12 cellular contexts compared by ENCODE assay signal in genomic region chr12:122866950-122867607, GRCh38. TPM values are rescaled to one million over a fixed set of nuclear protein-coding genes. Genes with fewer than 3 reads are reported as not detected.
A peak's percentile ranks its signal among the peaks of the same experiment; 100 is the strongest.
DNase-seq lines count a peak whose midpoint lies in the region; ATAC-seq and TF ChIP-seq lines count a peak whose summit lies in the region.
"Had no signal": no experiment of that assay in that cellular context is flagged by ENCODE, and none has a peak within 500 bp of the region (broad histone marks: within the 10 kb centered on the region; RNA-seq: fewer than 3 reads in every experiment).

No MANE protein-coding gene starts in this region.

- ATAC-seq in right cardiac atrium: no peak
- peak; percentile 43 to 87 (median 80) for ATAC-seq in psoas muscle
- ATAC-seq in HG03097 (IDR thresholded peaks at IDR 0.05; ENCODE audit: low FRiP score, unreplicated experiment): no peak

- H3K4me3 ChIP-seq in right cardiac atrium (ENCODE audit: low read length): no peak overlapping the region
- no peak overlapping the region for H3K4me3 ChIP-seq in psoas muscle
- no peak overlapping the region for H3K4me3 ChIP-seq in smooth muscle cell

- H3K9me3 Mint-ChIP-seq in CD14-positive monocyte: peaks cover 0 to 2% (median 0%) of the 10 kb centered on the region in 7 donors
- H3K9me3 Mint-ChIP-seq: activated naive CD4-positive, alpha-beta T cell treated with anti-CD3 and anti-CD28 coated beads for 36 hours had no signal

- H3K9me3 ChIP-seq in right cardiac atrium (ENCODE audit: control insufficient read depth, low read length): no peaks in the 10 kb centered on the region
- no peaks in the 10 kb centered on the region for H3K9me3 ChIP-seq in psoas muscle
- no peaks in the 10 kb centered on the region for H3K9me3 ChIP-seq in smooth muscle cell (replicated peaks; ENCODE audit: low read depth)

- H3K27ac ChIP-seq in angular gyrus (ENCODE audit: low read depth, low read length): peak overlapping the region; percentile 26
- peak overlapping the region; percentile 57 for H3K27ac ChIP-seq in right cardiac atrium (ENCODE audit: low read length)
- H3K27ac ChIP-seq in psoas muscle: peak overlapping the region; percentile 78
- H3K27ac ChIP-seq in smooth muscle cell (ENCODE audit: low read depth): no peak overlapping the region

- H3K36me3 ChIP-seq in psoas muscle (ENCODE audit: insufficient read depth in 1 of 2, low read depth in 1 of 2) (peaks cover 0 to 27% of the 10 kb centered on the region in 2 donors), smooth muscle cell (ENCODE audit: low read depth) (peaks cover 6% of the 10 kb centered on the region)

- 85% methylated on average over 36 of the region's 36 CpGs for WGBS in right cardiac atrium
- 56 to 77% (median 65%) methylated on average over 26 to 36 of the region's 36 CpGs for WGBS in psoas muscle, 3 donors
- 97% methylated on average over 35 of the region's 36 CpGs for WGBS in smooth muscle cell (ENCODE audit: low lambda C conversion rate)

- peak overlapping the region in 1 of 7 donors; percentile 59 for H3K27ac Mint-ChIP-seq in CD14-positive monocyte
- H3K27ac Mint-ChIP-seq: activated naive CD4-positive, alpha-beta T cell treated with anti-CD3 and anti-CD28 coated beads for 36 hours had no signal

- peaks cover 6% of the 10 kb centered on the region for H3K4me1 ChIP-seq in right cardiac atrium (ENCODE audit: control insufficient read depth, insufficient read depth, low read length)
- peaks cover 45% of the 10 kb centered on the region for H3K4me1 ChIP-seq in psoas muscle
- H3K4me1 ChIP-seq in smooth muscle cell (ENCODE audit: low read depth): peaks cover 17% of the 10 kb centered on the region

- peaks cover 22% of the 10 kb centered on the region for H3K79me2 ChIP-seq in smooth muscle cell (ENCODE audit: low read depth)

- peaks cover 61% of the 10 kb centered on the region for H4K20me1 ChIP-seq in smooth muscle cell (ENCODE audit: low read depth)

- H3K36me3 Mint-ChIP-seq in CD14-positive monocyte: peaks cover 62 to 76% of the 10 kb centered on the region in 2 donors

- TF ChIP-seq CTCF in CD14-positive monocyte (IDR thresholded peaks at IDR 0.05) (no peak), psoas muscle (IDR thresholded peaks at IDR 0.05) (no peak), smooth muscle cell (IDR thresholded peaks at IDR 0.05; ENCODE audit: borderline replicate concordance, insufficient read depth, poor library complexity, severe bottlenecking) (no peak)

- no peaks in the 10 kb centered on the region for H3K27me3 ChIP-seq in right cardiac atrium (ENCODE audit: control insufficient read depth, insufficient read depth)
- H3K27me3 ChIP-seq in psoas muscle (ENCODE audit: insufficient read depth in 3 of 3, low read length in 2 of 3): no peaks in the 10 kb centered on the region
- H3K27me3 ChIP-seq in smooth muscle cell (ENCODE audit: low read depth): no peaks in the 10 kb centered on the region

- peak; percentile 26 for DNase-seq in CD14-positive monocyte (ENCODE audit: low spot score)
- DNase-seq in right cardiac atrium: peak in 2 of 3 donors; percentile 57 to 63
- peak in 1 of 2 donors; percentile 74 for DNase-seq in psoas muscle
- no peak for DNase-seq in smooth muscle cell (lab: John Stamatoyannopoulos, UW; ENCODE audit: unreplicated experiment)
- DNase-seq in MV-4-11 (lab: John Stamatoyannopoulos, UW): no peak
- no peak for DNase-seq in CD1c-positive myeloid dendritic cell (ENCODE audit: extremely low spot score)
- DNase-seq: activated CD4-positive, alpha-beta T cell treated with anti-CD3 and anti-CD28 coated beads, Interleukin-2, amount 50 U/mL, for 48 hours; activated naive CD4-positive, alpha-beta T cell treated with anti-CD3 and anti-CD28 coated beads for 36 hours; NCI-H2107; retina had no signal

- H3K27me3 Mint-ChIP-seq in CD14-positive monocyte (ENCODE audit: low read depth in 3 of 3): peaks cover 0 to 2% (median 2%) of the 10 kb centered on the region in 3 donors

- H2AFZ ChIP-seq in smooth muscle cell (ENCODE audit: low read depth): no peak overlapping the region

- H3K9ac ChIP-seq in smooth muscle cell (ENCODE audit: low read depth): no peak overlapping the region

- H3K4me2 ChIP-seq in smooth muscle cell: no peak overlapping the region

- intact Hi-C loops in CD14-positive monocyte (cut with micrococcal nuclease) (no loop called here), right cardiac atrium (cut with DNase I) (loop anchor here in 1 of 4 donors (10.0 kb wide), 1 partner anchor 368 kb away; the partner anchor contains the start of genes MPHOSPH9 and MTRFR), psoas muscle (cut with DNase I) (no loop called here)

- H3K4me3 Mint-ChIP-seq in CD14-positive monocyte: no peak overlapping the region
- H3K4me3 Mint-ChIP-seq: activated naive CD4-positive, alpha-beta T cell treated with anti-CD3 and anti-CD28 coated beads for 36 hours had no signal

- H3K4me1 Mint-ChIP-seq in CD14-positive monocyte: peaks cover 25% of the 10 kb centered on the region

- H3F3A ChIP-seq in smooth muscle cell (ENCODE audit: low read depth): no peaks in the 10 kb centered on the region

RNA-seq across cellular contexts. Expression of gene VPS37B, which starts 28.8 kb away (rescaled TPM):
- polyA plus RNA-seq in CD14-positive monocyte (10 to 100 TPM; 12.3 to 16.4 TPM), right cardiac atrium (21.1 TPM), psoas muscle (1 to 10 TPM; 3.2 to 7.7 (median 5.9) TPM), smooth muscle cell (25.3 and 37.9 TPM in 2 replicates)
- total RNA-seq in right cardiac atrium (10 to 100 TPM; 17.9 to 22.2 (median 18.9) TPM), psoas muscle (10 to 100 TPM in 2 of 4 donors, 1 to 10 TPM in 2; 8.9 to 11.1 (median 9.9) TPM), smooth muscle cell (14.8 and 20.4 TPM in 2 replicates)

RNA-seq across cellular contexts. Expression of gene HIP1R, which starts 31.8 kb away (rescaled TPM):
- polyA plus RNA-seq in CD14-positive monocyte (under 1 TPM in 1 of 2 donors, not detected in 1; 0.09 TPM), right cardiac atrium (34.9 TPM), psoas muscle (10 to 100 TPM in 1 of 3 donors, 1 to 10 TPM in 2; 4.5 to 17.6 (median 8.0) TPM), smooth muscle cell (6.0 and 13.7 TPM in 2 replicates)
- total RNA-seq in right cardiac atrium (10 to 100 TPM; 25.0 to 48.7 (median 34.2) TPM), psoas muscle (10 to 100 TPM in 2 of 4 donors, 1 to 10 TPM in 2; 6.2 to 13.4 (median 9.7) TPM), smooth muscle cell (7.4 and 27.8 TPM in 2 replicates)

Comparison
In these comparisons a context has a peak if more than half of its experiments do, and no peak if none do; other contexts are left out.
1. DNase-seq: peak in CD14-positive monocyte (single experiment) and right cardiac atrium (2 of 3); none in smooth muscle cell (single experiment), MV-4-11 (single experiment) and CD1c-positive myeloid dendritic cell (single experiment).
2. ATAC-seq: peak in psoas muscle (4 of 4); none in right cardiac atrium (0 of 2) and HG03097 (single experiment).